15 cellular contexts compared by ENCODE assay signal in genomic region chr20:61959301-61959700, GRCh38.
DNase-seq lines count a peak whose midpoint lies in the region; FAIRE-seq and TF ChIP-seq lines count a peak whose summit lies in the region.
"Had no signal": no experiment of that assay in that cellular context is flagged by ENCODE, and none has a peak within 500 bp of the region (broad histone marks: within the 10 kb centered on the region; RNA-seq: fewer than 3 reads in every experiment).

No MANE protein-coding gene starts in this region.

- no peaks in the 10 kb centered on the region for H3K9me3 Mint-ChIP-seq in osteocyte (ENCODE audit: unreplicated experiment)

- H3K27ac Mint-ChIP-seq in osteocyte (ENCODE audit: unreplicated experiment): no peak overlapping the region

- peaks cover 28% of the 10 kb centered on the region for H3K4me1 Mint-ChIP-seq in osteocyte (ENCODE audit: unreplicated experiment)

- no peak for TF ChIP-seq CTCF in osteocyte (IDR thresholded peaks at IDR 0.05)

- peak; percentile 14 for DNase-seq in EH (ENCODE audit: low read depth)
- DNase-seq in NAMALWA (ENCODE audit: low spot score): peak; percentile 54
- DNase-seq in erythroblast (lab: John Stamatoyannopoulos, UW): peak; percentile 37 to 54
- peak; percentile 75 for DNase-seq in osteocyte (ENCODE audit: extremely low spot score, unreplicated experiment)
- DNase-seq in amniotic stem cell (lab: John Stamatoyannopoulos, UW): no peak
- no peak for DNase-seq in HTR-8/SVneo (ENCODE audit: insufficient read length, low spot score)
- DNase-seq in GM12892 (ENCODE audit: insufficient read length): no peak
- DNase-seq in NCI-H446 treated with DMSO at 0.1 percent for 48 hours (lab: John Stamatoyannopoulos, UW): no peak
- DNase-seq: activated effector memory CD4-positive, alpha-beta T cell treated with anti-CD3 and anti-CD28 coated beads, Interleukin-2, amount 50 U/mL, for 16 hours; C1 segment of cervical spinal cord; Kasumi-1; NCI-H1694 treated with DMSO at 0.1 percent for 48 hours; NCI-H69 had no signal

- H3K36me3 Mint-ChIP-seq in osteocyte (ENCODE audit: unreplicated experiment): no peaks in the 10 kb centered on the region

- no peak for FAIRE-seq in HTR-8/SVneo (lab: Jason Lieb, UNC)
- FAIRE-seq in GM12892 (lab: Jason Lieb, UNC): no peak
- FAIRE-seq: G401.6, TTC549 had no signal

- no peak for TF ChIP-seq POLR2A in erythroblast (IDR thresholded peaks at IDR 0.05; ENCODE audit: low read length)
- no peak for TF ChIP-seq POLR2A in GM12892 (IDR thresholded peaks at IDR 0.05; ENCODE audit: low read depth, low read length)

- no peak overlapping the region for H3K4me3 Mint-ChIP-seq in osteocyte (ENCODE audit: unreplicated experiment)

- no peaks in the 10 kb centered on the region for H3K27me3 Mint-ChIP-seq in osteocyte (ENCODE audit: unreplicated experiment)

Comparison
In these comparisons a context has a peak if more than half of its experiments do, and no peak if none do; other contexts are left out.
1. DNase-seq: peak in EH (single experiment), NAMALWA (single experiment), erythroblast (2 of 2) and osteocyte (single experiment); none in amniotic stem cell (single experiment), HTR-8/SVneo (single experiment), GM12892 (single experiment) and NCI-H446 treated with DMSO at 0.1 percent for 48 hours (single experiment).